Comparison of ENCODE assay signal across 9 cellular contexts in genomic region chr3:49005998-49006397, GRCh38. TPM values are rescaled to one million over a fixed set of nuclear protein-coding genes. Genes with fewer than 3 reads are reported as not detected.
DNase-seq lines count a peak whose midpoint lies in the region; ATAC-seq and TF ChIP-seq lines count a peak whose summit lies in the region.
"Had no signal": no experiment of that assay in that cellular context is flagged by ENCODE, and none has a peak within 500 bp of the region (broad histone marks: within the 10 kb centered on the region; RNA-seq: fewer than 3 reads in every experiment).

No MANE protein-coding gene starts in this region.

- H3K36me3 Mint-ChIP-seq in T-helper 2 cell treated with Interferon-gamma antibody and Interleukin-4, amounts not matched to agents 5 μg/mL and 100 μg/mL, for 36 hours (ENCODE audit: low read depth) = peaks cover 11% of the 10 kb centered on the region
- H3K36me3 Mint-ChIP-seq in activated CD8-positive, alpha-beta T cell treated with anti-CD3 and anti-CD28 coated beads for 36 hours (ENCODE audit: low read depth) = peaks cover 10% of the 10 kb centered on the region

- H3K4me3 ChIP-seq in iPS-20b (ENCODE audit: low read length) = peak overlapping the region; percentile 99

- POLR2A ChIA-PET in activated CD8-positive, alpha-beta T cell treated with anti-CD3 and anti-CD28 coated beads for 36 hours (lab: Charles Lee) = interaction anchor here (2.1 to 7.1 kb wide), 5 partner anchors 9 to 23 kb away, joined by 13 to 200 read pairs (median 27); partner anchors contain the start of genes DALRD3, IMPDH2, NDUFAF3 and P4HTM

- intact Hi-C loops in activated CD8-positive, alpha-beta T cell treated with anti-CD3 and anti-CD28 coated beads for 36 hours (cut with micrococcal nuclease) = no loop called here

- H3K4me3 Mint-ChIP-seq in T-helper 2 cell treated with Interferon-gamma antibody and Interleukin-4, amounts not matched to agents 5 μg/mL and 100 μg/mL, for 36 hours = peak overlapping the region; percentile 98
- peak overlapping the region; percentile 91 for H3K4me3 Mint-ChIP-seq in activated CD8-positive, alpha-beta T cell treated with anti-CD3 and anti-CD28 coated beads for 36 hours

- CTCF ChIA-PET in activated CD8-positive, alpha-beta T cell treated with anti-CD3 and anti-CD28 coated beads for 36 hours (lab: Charles Lee) = interaction anchor here (0.6 to 4.2 kb wide), 2 partner anchors 14 to 18 kb away, joined by 3 to 45 read pairs; partner anchors contain the start of genes DALRD3 and NDUFAF3

- TF ChIP-seq CTCF in activated CD8-positive, alpha-beta T cell treated with anti-CD3 and anti-CD28 coated beads for 36 hours (IDR thresholded peaks at IDR 0.05) = no peak

- no peaks in the 10 kb centered on the region for H3K9me3 Mint-ChIP-seq in T-helper 2 cell treated with Interferon-gamma antibody and Interleukin-4, amounts not matched to agents 5 μg/mL and 100 μg/mL, for 36 hours
- H3K9me3 Mint-ChIP-seq in activated CD8-positive, alpha-beta T cell treated with anti-CD3 and anti-CD28 coated beads for 36 hours = no peaks in the 10 kb centered on the region

- no peaks in the 10 kb centered on the region for H3K27me3 Mint-ChIP-seq in T-helper 2 cell treated with Interferon-gamma antibody and Interleukin-4, amounts not matched to agents 5 μg/mL and 100 μg/mL, for 36 hours (ENCODE audit: low read depth)
- H3K27me3 Mint-ChIP-seq in activated CD8-positive, alpha-beta T cell treated with anti-CD3 and anti-CD28 coated beads for 36 hours = no peaks in the 10 kb centered on the region

- no peak for DNase-seq in T-helper 2 cell treated with Interferon-gamma antibody and Interleukin-4, amounts not matched to agents 5 μg/mL and 100 μg/mL, for 36 hours (ENCODE audit: low spot score)
- DNase-seq in T-helper 2 cell (no peak), substantia nigra (lab: John Stamatoyannopoulos, UW) (peak in 1 of 49 donors; percentile 40), NCI-H524 treated with DMSO at 0.1 percent for 48 hours (lab: John Stamatoyannopoulos, UW) (no peak)
- no peak for DNase-seq in activated CD8-positive, alpha-beta T cell treated with anti-CD3 and anti-CD28 coated beads for 36 hours
- no peak for DNase-seq in activated CD4-positive, CD25-positive, alpha-beta regulatory T cell treated with anti-CD3 and anti-CD28 coated beads, Interleukin-2, amount 50 U/mL, for 72 hours
- DNase-seq: NCI-H1694 had no signal

- ATAC-seq in activated CD8-positive, alpha-beta T cell treated with anti-CD3 and anti-CD28 coated beads for 36 hours = no peak
- ATAC-seq in GM21360 (IDR thresholded peaks at IDR 0.05; ENCODE audit: unreplicated experiment) = no peak

- H3K4me1 Mint-ChIP-seq in T-helper 2 cell treated with Interferon-gamma antibody and Interleukin-4, amounts not matched to agents 5 μg/mL and 100 μg/mL, for 36 hours (ENCODE audit: low read depth) = peaks cover 17% of the 10 kb centered on the region
- peaks cover 14% of the 10 kb centered on the region for H3K4me1 Mint-ChIP-seq in activated CD8-positive, alpha-beta T cell treated with anti-CD3 and anti-CD28 coated beads for 36 hours (ENCODE audit: low read depth)

- H3K4me1 ChIP-seq in iPS-20b (ENCODE audit: insufficient read depth, low read length) = peaks cover 7% of the 10 kb centered on the region; the same call in 1 of the 2 replicates

- H3K27ac ChIP-seq in iPS-20b (ENCODE audit: low read length) (no peak overlapping the region), substantia nigra (ENCODE audit: low read depth, low read length, poor library complexity, severe bottlenecking) (peak overlapping the region; percentile 80)

- peak overlapping the region; percentile 99; the same call in 1 of the 2 replicates for H3K9ac ChIP-seq in iPS-20b (ENCODE audit: low read depth, low read length)

- no peaks in the 10 kb centered on the region for H3K9me3 ChIP-seq in iPS-20b (ENCODE audit: insufficient read depth, low read depth, low read length)

- H3K27me3 ChIP-seq in iPS-20b (ENCODE audit: insufficient read depth, low read length) = no peaks in the 10 kb centered on the region

- H3K36me3 ChIP-seq in iPS-20b (ENCODE audit: insufficient read depth, low read depth, low read length) = peaks cover 9% of the 10 kb centered on the region

- peak overlapping the region; percentile 99 for H3K27ac Mint-ChIP-seq in T-helper 2 cell treated with Interferon-gamma antibody and Interleukin-4, amounts not matched to agents 5 μg/mL and 100 μg/mL, for 36 hours
- no peak overlapping the region for H3K27ac Mint-ChIP-seq in activated CD8-positive, alpha-beta T cell treated with anti-CD3 and anti-CD28 coated beads for 36 hours

RNA-seq across cellular contexts. Expression of gene WDR6, which starts 1.2 kb away (rescaled TPM):
- total RNA-seq in activated CD8-positive, alpha-beta T cell treated with anti-CD3 and anti-CD28 coated beads for 36 hours = 100 to 1,000 TPM; 111 to 125 TPM

RNA-seq across cellular contexts. Expression of gene DALRD3, which starts 12.4 kb away (rescaled TPM):
- 10 to 100 TPM; 20.2 to 22.8 TPM for total RNA-seq in activated CD8-positive, alpha-beta T cell treated with anti-CD3 and anti-CD28 coated beads for 36 hours

RNA-seq across cellular contexts. Expression of gene NDUFAF3, which starts 15.9 kb away (rescaled TPM):
- 10 to 100 TPM; 90.7 to 95.5 TPM for total RNA-seq in activated CD8-positive, alpha-beta T cell treated with anti-CD3 and anti-CD28 coated beads for 36 hours

RNA-seq across cellular contexts. Expression of gene P4HTM, which starts 16.0 kb away (rescaled TPM):
- total RNA-seq in activated CD8-positive, alpha-beta T cell treated with anti-CD3 and anti-CD28 coated beads for 36 hours = 10 to 100 TPM; 24.8 to 25.0 TPM

RNA-seq across cellular contexts. Expression of gene IMPDH2, which starts 23.2 kb away (rescaled TPM):
- total RNA-seq in activated CD8-positive, alpha-beta T cell treated with anti-CD3 and anti-CD28 coated beads for 36 hours = 100 to 1,000 TPM; 535 to 557 TPM
